16 cellular contexts compared by ENCODE assay signal in the genomic region with DNA sequence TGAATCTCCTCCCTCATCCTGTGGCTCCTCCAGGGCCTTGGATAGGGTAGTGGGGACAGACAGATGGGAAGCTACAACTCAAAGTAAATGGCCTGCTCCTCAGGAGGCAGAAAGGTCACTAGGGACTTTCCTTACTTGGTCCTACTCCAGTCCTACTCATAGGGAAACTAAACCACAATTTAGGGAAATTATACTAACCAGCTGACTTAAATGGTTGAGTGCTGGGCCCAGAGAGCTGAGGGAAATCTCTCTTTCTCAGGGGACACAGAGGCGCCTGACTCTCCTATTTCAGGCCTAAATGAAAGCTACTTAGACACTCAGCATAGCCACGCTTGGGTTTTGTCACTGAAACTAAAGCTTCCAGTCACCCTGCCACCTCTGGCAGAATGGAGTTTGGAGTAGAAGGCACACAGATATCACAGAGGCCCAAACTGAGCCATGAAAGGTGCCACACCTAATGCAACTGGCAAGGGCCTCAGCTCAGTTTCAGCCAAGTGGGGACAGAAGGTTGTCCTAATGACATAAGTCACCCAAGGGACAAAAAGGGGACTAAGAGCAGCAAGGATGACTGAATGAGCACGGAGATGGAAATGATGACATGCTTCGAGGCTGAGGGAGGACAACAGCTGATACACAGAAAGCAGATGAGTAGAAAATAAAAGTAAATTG. TPM values are rescaled to one million over a fixed set of nuclear protein-coding genes. Genes with fewer than 3 reads are reported as not detected.
A peak's percentile ranks its signal among the peaks of the same experiment; 100 is the strongest.
DNase-seq lines count a peak whose midpoint lies in the region; ATAC-seq and TF ChIP-seq lines count a peak whose summit lies in the region.
"Had no signal": no experiment of that assay in that cellular context is flagged by ENCODE, and none has a peak within 500 bp of the region (broad histone marks: within the 10 kb centered on the region; RNA-seq: fewer than 3 reads in every experiment).

No MANE protein-coding gene starts in this region.

- H3K27me3 ChIP-seq in gastroesophageal sphincter = no peaks in the 10 kb centered on the region
- H3K27me3 ChIP-seq in hepatocyte = no peaks in the 10 kb centered on the region

- TF ChIP-seq POLR2A in gastroesophageal sphincter (IDR thresholded peaks at IDR 0.05) = no peak

- H3K4me1 ChIP-seq in gastroesophageal sphincter (no peaks in the 10 kb centered on the region), hepatocyte (ENCODE audit: insufficient read depth) (peaks cover 4% of the 10 kb centered on the region)
- H3K4me1 ChIP-seq: HAP-1 had no signal

- ATAC-seq in GM19463 (IDR thresholded peaks at IDR 0.05; ENCODE audit: unreplicated experiment) (peak; percentile 84), HG02938 (IDR thresholded peaks at IDR 0.05; ENCODE audit: unreplicated experiment) (peak; percentile 74), gastroesophageal sphincter (no peak)

- H3K36me3 ChIP-seq in gastroesophageal sphincter (no peaks in the 10 kb centered on the region), hepatocyte (replicated peaks; ENCODE audit: insufficient read depth, low read depth) (no peaks in the 10 kb centered on the region)
- H3K36me3 ChIP-seq: HAP-1 had no signal

- H3K27ac ChIP-seq in gastroesophageal sphincter (no peak overlapping the region), hepatocyte (no peak overlapping the region)
- H3K27ac ChIP-seq: epithelial cell of prostate had no signal

- no peaks in the 10 kb centered on the region for H4K20me1 ChIP-seq in hepatocyte (ENCODE audit: insufficient read depth, poor library complexity, severe bottlenecking)

- DNase-seq in GM12865 (ENCODE audit: low read depth) (peak; percentile 45), NCI-H1436 treated with DMSO at 0.1 percent for 48 hours (lab: John Stamatoyannopoulos, UW) (peak; percentile 82), KBM-7 (no peak), hepatocyte (ENCODE audit: low spot score) (no peak), RPMI8226 (no peak)
- DNase-seq: activated CD8-positive, alpha-beta memory T cell treated with anti-CD3 and anti-CD28 coated beads, Interleukin-2, amount 50 U/mL, for 48 hours; immature natural killer cell; naive B cell; NCI-H526 treated with DMSO at 0.1 percent for 48 hours had no signal

- WGBS in gastroesophageal sphincter (ENCODE audit: low coverage in 1 of 2), 2 donors = 90 to 93% methylated on average over 3 to 4 of the region's 4 CpGs
- 95% methylated on average over 4 of the region's 4 CpGs for WGBS in hepatocyte (ENCODE audit: low lambda C conversion rate, missing lambda C conversion rate)

- no peak overlapping the region for H3K4me2 ChIP-seq in hepatocyte

- H3K9me3 ChIP-seq in gastroesophageal sphincter (no peaks in the 10 kb centered on the region), hepatocyte (ENCODE audit: low read depth) (no peaks in the 10 kb centered on the region)
- H3K9me3 ChIP-seq: HAP-1 had no signal

- H3K79me2 ChIP-seq in hepatocyte = no peaks in the 10 kb centered on the region

- in situ Hi-C loops in KBM-7 (cut with MboI; ENCODE audit: low pct_unique_long_range_greater_than_20kb, low sequenced_read_pairs) = no loop called here

- no peaks in the 10 kb centered on the region for H3K9me2 ChIP-seq in hepatocyte (replicated peaks; ENCODE audit: insufficient read depth)

- no peak for TF ChIP-seq EP300 in gastroesophageal sphincter (IDR thresholded peaks at IDR 0.05)

- TF ChIP-seq CTCF in GM12865 (IDR thresholded peaks at IDR 0.05; ENCODE audit: insufficient read depth, low read depth, low read length, missing control alignments) = no peak
- TF ChIP-seq CTCF in gastroesophageal sphincter (IDR thresholded peaks at IDR 0.05) = no peak
- no peak for TF ChIP-seq CTCF in hepatocyte (IDR thresholded peaks at IDR 0.05; ENCODE audit: poor library complexity)

- H3K4me3 ChIP-seq in GM12865 (ENCODE audit: low read depth, low read length) (no peak overlapping the region), gastroesophageal sphincter (no peak overlapping the region), hepatocyte (no peak overlapping the region)
- H3K4me3 ChIP-seq: HAP-1 had no signal

- H2AFZ ChIP-seq in hepatocyte = no peak overlapping the region

RNA-seq across cellular contexts. Expression of gene CERKL, which starts 24.0 kb away (rescaled TPM):
- under 1 TPM in 1 of 4 donors, not detected in 3; 0.78 TPM for total RNA-seq in gastroesophageal sphincter
- 1.1 and 2.3 TPM in 2 replicates for total RNA-seq in hepatocyte
- 1.9 and 2.0 TPM in 2 replicates for polyA plus RNA-seq in hepatocyte

RNA-seq across cellular contexts. Expression of gene NEUROD1, which starts 47.5 kb away (rescaled TPM):
- not detected for total RNA-seq in gastroesophageal sphincter
- total RNA-seq in hepatocyte = 0.60 and 1.3 TPM in 2 replicates
- polyA plus RNA-seq in hepatocyte = 0.17 and 0.53 TPM in 2 replicates
- total RNA-seq: LHCN-M2; T-helper 1 cell treated with Interleukin-12 subunit alpha and Interleukin-12 subunit beta and Interleukin-4 antibody, amounts not matched to agents 30 ng/mL and 1 ng/mL, for 36 hours had no signal
- polyA plus RNA-seq: immature natural killer cell had no signal

Comparison
In these comparisons a context has a peak if more than half of its experiments do, and no peak if none do; other contexts are left out.
1. DNase-seq: peak in GM12865 (single experiment) and NCI-H1436 treated with DMSO at 0.1 percent for 48 hours (single experiment); none in KBM-7 (single experiment), hepatocyte (single experiment) and RPMI8226 (single experiment).